1 cellular context compared by ENCODE assay signal in the genomic region with DNA sequence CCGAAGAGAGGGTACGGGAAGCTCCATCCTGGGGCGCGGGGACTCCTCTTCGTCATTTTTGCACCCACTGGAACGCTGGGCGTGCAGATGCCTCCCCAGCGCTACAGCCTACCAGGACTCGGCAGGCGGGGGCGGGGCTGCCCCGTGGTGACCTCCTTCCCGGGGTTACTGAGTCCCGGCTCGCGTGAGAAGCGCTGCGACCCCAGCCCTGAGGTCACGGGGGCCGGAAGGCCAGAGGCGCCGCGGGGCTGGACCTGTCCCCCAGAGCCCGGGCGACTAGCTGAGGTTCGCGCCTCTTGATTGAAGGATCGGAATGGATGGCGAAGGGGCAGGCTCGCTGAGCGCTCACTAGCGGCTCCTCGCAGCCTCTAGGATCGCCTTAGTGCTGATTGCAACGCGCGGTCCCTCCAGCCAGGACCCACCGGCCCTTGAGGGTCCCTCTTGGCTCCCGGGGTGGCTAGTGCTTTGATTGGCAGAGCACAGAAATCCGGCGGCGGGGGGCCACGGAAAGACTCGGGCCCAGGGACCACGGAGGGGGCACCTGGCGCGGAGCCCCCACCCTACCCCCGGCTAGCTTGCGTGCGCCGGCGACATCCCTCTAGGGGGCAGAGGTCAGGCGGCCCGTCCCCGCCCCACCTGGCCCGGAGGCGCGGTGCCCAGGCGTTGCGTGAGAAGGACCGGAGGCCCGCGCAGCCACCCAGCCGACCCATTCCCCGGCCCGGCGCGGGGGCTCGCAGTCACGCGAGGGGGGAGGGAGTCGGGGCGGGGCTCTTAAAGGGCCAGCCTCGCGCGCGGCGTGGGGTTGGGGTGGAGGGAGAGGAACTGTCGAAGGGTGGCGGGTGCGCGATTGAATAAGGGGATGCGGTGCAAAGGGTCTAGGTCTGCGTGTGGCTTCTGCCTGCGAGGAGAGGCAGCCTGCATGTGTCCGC.
TF ChIP-seq lines count a peak whose summit lies in the region.

No MANE protein-coding gene starts in this region.

TF ChIP-seq in HEK293, 187 proteins besides CTCF, POLR2A, EP300 and RAD21 (continued from another document and continues in another):
- no peak for TF ChIP-seq REST (tag by site-specific recombination; IDR thresholded peaks at IDR 0.05)
- 0 out of 2 replicates have a peak, but pooled peaks have one; percentile 6 for TF ChIP-seq ZNF423 (tag by site-specific recombination; IDR thresholded peaks at IDR 0.05)
- TF ChIP-seq ZNF214 (tag by site-specific recombination; IDR thresholded peaks at IDR 0.05; ENCODE audit: borderline replicate concordance), result no peak
- no peak for TF ChIP-seq ZNF514 (tag by site-specific recombination; IDR thresholded peaks at IDR 0.05)
- TF ChIP-seq ZNF2 (tag by site-specific recombination; IDR thresholded peaks at IDR 0.05), result 0 out of 2 replicates have a peak, but pooled peaks have one; percentile 11
- 0 out of 2 replicates have a peak, but pooled peaks have one; percentile 26 for TF ChIP-seq YY2 (tag by site-specific recombination; IDR thresholded peaks at IDR 0.05)
- no peak for TF ChIP-seq ZNF292 (tag by site-specific recombination; IDR thresholded peaks at IDR 0.05; ENCODE audit: borderline replicate concordance, low read depth)
- no peak for TF ChIP-seq SETDB1 (IDR thresholded peaks at IDR 0.05; ENCODE audit: insufficient read length, low read length)
- TF ChIP-seq ZFP41 (tag by site-specific recombination; IDR thresholded peaks at IDR 0.05; ENCODE audit: borderline replicate concordance), result no peak
- no peak for TF ChIP-seq ZNF202 (tag by site-specific recombination; IDR thresholded peaks at IDR 0.05; ENCODE audit: borderline replicate concordance)
- TF ChIP-seq ZNF335 (tag by site-specific recombination; conservative IDR thresholded peaks at IDR 0.05), result peak; percentile 99
- TF ChIP-seq ZNF548 (tag by site-specific recombination; IDR thresholded peaks at IDR 0.05), result no peak; the same call in 1 of the 2 replicates
- TF ChIP-seq ZNF211 (tag by site-specific recombination; IDR thresholded peaks at IDR 0.05; ENCODE audit: low read depth), result no peak
- peak; percentile 60; the same call in 1 of the 2 replicates for TF ChIP-seq KLF8 (tag by site-specific recombination; IDR thresholded peaks at IDR 0.05)
- TF ChIP-seq BCL11A (tag by site-specific recombination; IDR thresholded peaks at IDR 0.05; ENCODE audit: low read depth), result peak; percentile 79
- no peak for TF ChIP-seq ZNF24 (tag by site-specific recombination; IDR thresholded peaks at IDR 0.05)
- peak; percentile 60 for TF ChIP-seq ZFP69B (tag by site-specific recombination; IDR thresholded peaks at IDR 0.05)
- no peak for TF ChIP-seq GFI1B (tag by site-specific recombination; IDR thresholded peaks at IDR 0.05)
- TF ChIP-seq, protein P1, sequence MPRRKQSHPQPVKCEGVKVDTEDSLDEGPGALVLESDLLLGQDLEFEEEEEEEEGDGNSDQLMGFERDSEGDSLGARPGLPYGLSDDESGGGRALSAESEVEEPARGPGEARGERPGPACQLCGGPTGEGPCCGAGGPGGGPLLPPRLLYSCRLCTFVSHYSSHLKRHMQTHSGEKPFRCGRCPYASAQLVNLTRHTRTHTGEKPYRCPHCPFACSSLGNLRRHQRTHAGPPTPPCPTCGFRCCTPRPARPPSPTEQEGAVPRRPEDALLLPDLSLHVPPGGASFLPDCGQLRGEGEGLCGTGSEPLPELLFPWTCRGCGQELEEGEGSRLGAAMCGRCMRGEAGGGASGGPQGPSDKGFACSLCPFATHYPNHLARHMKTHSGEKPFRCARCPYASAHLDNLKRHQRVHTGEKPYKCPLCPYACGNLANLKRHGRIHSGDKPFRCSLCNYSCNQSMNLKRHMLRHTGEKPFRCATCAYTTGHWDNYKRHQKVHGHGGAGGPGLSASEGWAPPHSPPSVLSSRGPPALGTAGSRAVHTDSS (tag by site-specific recombination; IDR thresholded peaks at IDR 0.05), result no peak
- no peak for TF ChIP-seq ZNF473 (tag by site-specific recombination; IDR thresholded peaks at IDR 0.05)
- peak; percentile 56 for TF ChIP-seq SP2 (tag by site-specific recombination; IDR thresholded peaks at IDR 0.05)
- no peak for TF ChIP-seq ZNF37A (tag by site-specific recombination; IDR thresholded peaks at IDR 0.05)
- no peak for TF ChIP-seq ZNF184 (tag by site-specific recombination; IDR thresholded peaks at IDR 0.05)
- TF ChIP-seq, protein P2, sequence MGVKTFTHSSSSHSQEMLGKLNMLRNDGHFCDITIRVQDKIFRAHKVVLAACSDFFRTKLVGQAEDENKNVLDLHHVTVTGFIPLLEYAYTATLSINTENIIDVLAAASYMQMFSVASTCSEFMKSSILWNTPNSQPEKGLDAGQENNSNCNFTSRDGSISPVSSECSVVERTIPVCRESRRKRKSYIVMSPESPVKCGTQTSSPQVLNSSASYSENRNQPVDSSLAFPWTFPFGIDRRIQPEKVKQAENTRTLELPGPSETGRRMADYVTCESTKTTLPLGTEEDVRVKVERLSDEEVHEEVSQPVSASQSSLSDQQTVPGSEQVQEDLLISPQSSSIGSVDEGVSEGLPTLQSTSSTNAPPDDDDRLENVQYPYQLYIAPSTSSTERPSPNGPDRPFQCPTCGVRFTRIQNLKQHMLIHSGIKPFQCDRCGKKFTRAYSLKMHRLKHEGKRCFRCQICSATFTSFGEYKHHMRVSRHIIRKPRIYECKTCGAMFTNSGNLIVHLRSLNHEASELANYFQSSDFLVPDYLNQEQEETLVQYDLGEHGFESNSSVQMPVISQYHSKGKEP (tag by site-specific recombination; IDR thresholded peaks at IDR 0.05), result no peak
- TF ChIP-seq KLF16 (tag by site-specific recombination; IDR thresholded peaks at IDR 0.05), result peak; percentile 63
- no peak for TF ChIP-seq MEIS1 (CRISPR knock-in tag; IDR thresholded peaks at IDR 0.05; ENCODE audit: borderline replicate concordance)
- peak; percentile 35; the same call in 1 of the 2 replicates for TF ChIP-seq ZIC2 (tag by site-specific recombination; IDR thresholded peaks at IDR 0.05)
- TF ChIP-seq ZNF274 (IDR thresholded peaks at IDR 0.05; ENCODE audit: low read length), result no peak
- TF ChIP-seq ZNF274 (tag by site-specific recombination; IDR thresholded peaks at IDR 0.05; ENCODE audit: borderline replicate concordance), result no peak
- no peak for TF ChIP-seq ZNF155 (tag by site-specific recombination; IDR thresholded peaks at IDR 0.05)
- no peak for TF ChIP-seq AEBP2 (tag by site-specific recombination; IDR thresholded peaks at IDR 0.05; ENCODE audit: borderline replicate concordance)
- no peak for TF ChIP-seq ZNF132 (tag by site-specific recombination; IDR thresholded peaks at IDR 0.05; ENCODE audit: borderline replicate concordance)
- no peak for TF ChIP-seq ZNF426 (tag by site-specific recombination; IDR thresholded peaks at IDR 0.05)
- no peak for TF ChIP-seq ZNF133 (tag by site-specific recombination; IDR thresholded peaks at IDR 0.05)
- TF ChIP-seq ZNF248 (tag by site-specific recombination; IDR thresholded peaks at IDR 0.05), result no peak
- TF ChIP-seq SP7 (tag by site-specific recombination; IDR thresholded peaks at IDR 0.05), result peak; percentile 74
- TF ChIP-seq ZNF146 (tag by site-specific recombination; IDR thresholded peaks at IDR 0.05), result no peak
- TF ChIP-seq ZNF398 (tag by site-specific recombination; IDR thresholded peaks at IDR 0.05), result peak; percentile 89
- TF ChIP-seq ZNF843 (tag by site-specific recombination; IDR thresholded peaks at IDR 0.05), result no peak
- TF ChIP-seq ZNF23 (tag by site-specific recombination; IDR thresholded peaks at IDR 0.05; ENCODE audit: borderline replicate concordance), result no peak
- no peak for TF ChIP-seq FEZF1 (tag by site-specific recombination; IDR thresholded peaks at IDR 0.05)
- TF ChIP-seq ZFHX2 (tag by site-specific recombination; conservative IDR thresholded peaks at IDR 0.05), result peak; percentile 68
- no peak for TF ChIP-seq PBX3 (CRISPR knock-in tag; IDR thresholded peaks at IDR 0.05)
- TF ChIP-seq ZNF394 (tag by site-specific recombination; IDR thresholded peaks at IDR 0.05; ENCODE audit: borderline replicate concordance), result peak; percentile 25; the same call in 1 of the 2 replicates
- TF ChIP-seq RBAK (tag by site-specific recombination; IDR thresholded peaks at IDR 0.05), result no peak
- 0 out of 2 replicates have a peak, but pooled peaks have one; percentile 11 for TF ChIP-seq ZNF600 (tag by site-specific recombination; IDR thresholded peaks at IDR 0.05)
- TF ChIP-seq ZXDB (tag by site-specific recombination; IDR thresholded peaks at IDR 0.05), result no peak; the same call in none of the 2 replicates
- TF ChIP-seq ZNF585B (tag by site-specific recombination; IDR thresholded peaks at IDR 0.05), result no peak
- no peak for TF ChIP-seq ZNF791 (tag by site-specific recombination; IDR thresholded peaks at IDR 0.05)
- TF ChIP-seq ZNF768 (tag by site-specific recombination; IDR thresholded peaks at IDR 0.05), result no peak
- TF ChIP-seq ZNF558 (tag by site-specific recombination; IDR thresholded peaks at IDR 0.05), result no peak
- TF ChIP-seq ZNF670 (tag by site-specific recombination; IDR thresholded peaks at IDR 0.05; ENCODE audit: low read depth), result no peak
- TF ChIP-seq ZNF510 (tag by site-specific recombination; IDR thresholded peaks at IDR 0.05; ENCODE audit: insufficient replicate concordance), result no peak
- TF ChIP-seq ZNF302 (tag by site-specific recombination; IDR thresholded peaks at IDR 0.05; ENCODE audit: low read depth), result no peak
- peak; percentile 10; the same call in 1 of the 2 replicates for TF ChIP-seq WT1 (tag by site-specific recombination; IDR thresholded peaks at IDR 0.05)
